ENCODE assay signal across 37 cellular contexts in the genomic region with DNA sequence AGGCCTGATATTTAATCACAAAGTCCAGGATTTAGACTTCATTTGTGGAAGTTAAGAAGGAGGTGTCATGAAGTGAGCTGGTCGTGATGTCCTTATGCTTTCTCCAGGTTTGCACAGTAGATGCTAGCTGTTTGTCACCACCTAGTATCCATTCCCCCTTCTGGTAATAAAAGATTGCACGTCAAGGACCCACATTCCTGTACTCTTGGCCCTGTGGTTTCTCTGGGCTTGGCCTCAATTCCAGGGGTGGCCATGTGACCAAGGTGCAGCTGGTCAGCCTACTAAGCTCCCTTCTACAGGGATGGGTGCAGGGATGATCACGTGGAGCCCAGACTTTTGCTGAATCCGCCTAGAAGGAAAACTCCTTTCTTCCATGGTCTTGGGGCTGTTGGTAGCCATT. TPM values are rescaled to one million over a fixed set of nuclear protein-coding genes. Genes with fewer than 3 reads are reported as not detected.
DNase-seq lines count a peak whose midpoint lies in the region; ATAC-seq and TF ChIP-seq lines count a peak whose summit lies in the region.
"Had no signal": no experiment of that assay in that cellular context is flagged by ENCODE, and none has a peak within 500 bp of the region (broad histone marks: within the 10 kb centered on the region; RNA-seq: fewer than 3 reads in every experiment).

No MANE protein-coding gene starts in this region.

- peak; percentile 72 for DNase-seq in esophagus muscularis mucosa (ENCODE audit: extremely low spot score)
- no peak for DNase-seq in left lung
- no peak for DNase-seq in upper lobe of right lung
- no peak for DNase-seq in stimulated activated naive CD4-positive, alpha-beta T cell (lab: John Stamatoyannopoulos, UW)
- DNase-seq in NCI-H2227 (lab: John Stamatoyannopoulos, UW; ENCODE audit: unreplicated experiment): no peak
- no peak for DNase-seq in left cardiac atrium
- DNase-seq: 8988T; ACHN; AML-193; BE2C; C1 segment of cervical spinal cord; Caco-2; Calu3; CD4-positive, alpha-beta memory T cell; CD4-positive, alpha-beta T cell; CD4-positive, CD25-positive, alpha-beta regulatory T cell; CD8-positive, alpha-beta memory T cell; CD8-positive, alpha-beta T cell; COR-L47; DMS 273 treated with DMSO at 0.1 percent for 48 hours; DMS153; DMS53; DMS79; DMS79 treated with DMSO at 0.1 percent for 48 hours; DND-41; EL had no signal

- ATAC-seq in left lung (peak; percentile 14), upper lobe of right lung (peak; percentile 55), HG02981 (IDR thresholded peaks at IDR 0.05; ENCODE audit: unreplicated experiment) (no peak), left cardiac atrium (no peak)
- ATAC-seq: A549; CD8-positive, alpha-beta T cell had no signal

- 86% methylated on average over 4 of the region's 4 CpGs for WGBS in esophagus muscularis mucosa

- no peaks in the 10 kb centered on the region for H3K27me3 ChIP-seq in esophagus muscularis mucosa
- H3K27me3 ChIP-seq in left lung: no peaks in the 10 kb centered on the region
- H3K27me3 ChIP-seq in upper lobe of right lung: no peaks in the 10 kb centered on the region
- H3K27me3 ChIP-seq: BE2C; BLaER1; BLaER1 treated with 17β-estradiol and CSF1 and Interleukin-3, amounts not matched to agents 10 nM and 100 nM had no signal

- H3K4me3 ChIP-seq in esophagus muscularis mucosa (no peak overlapping the region), left lung (no peak overlapping the region), upper lobe of right lung (no peak overlapping the region)
- H3K4me3 ChIP-seq: A549; BLaER1; BLaER1 treated with 17β-estradiol and CSF1 and Interleukin-3, amounts not matched to agents 10 nM and 100 nM had no signal

- TF ChIP-seq EP300 in Ishikawa (IDR thresholded peaks at IDR 0.05; ENCODE audit: borderline replicate concordance) (no peak), esophagus muscularis mucosa (IDR thresholded peaks at IDR 0.05) (no peak)

- no peak for TF ChIP-seq POLR2A in esophagus muscularis mucosa (IDR thresholded peaks at IDR 0.05; ENCODE audit: low read depth)

- H3K9me3 ChIP-seq in esophagus muscularis mucosa (no peaks in the 10 kb centered on the region), left lung (no peaks in the 10 kb centered on the region), upper lobe of right lung (no peaks in the 10 kb centered on the region)
- H3K9me3 ChIP-seq: A549, BE2C, BLaER1, Caco-2 had no signal

- TF ChIP-seq RAD21 in Ishikawa (IDR thresholded peaks at IDR 0.05; ENCODE audit: low read depth): no peak

- no peak for TF ChIP-seq CTCF in esophagus muscularis mucosa (IDR thresholded peaks at IDR 0.05)
- TF ChIP-seq CTCF in left lung (IDR thresholded peaks at IDR 0.05): no peak
- no peak for TF ChIP-seq CTCF in upper lobe of right lung (IDR thresholded peaks at IDR 0.05)

- intact Hi-C loops in esophagus muscularis mucosa (cut with DNase I): no loop called here
- intact Hi-C loops in left lung (cut with DNase I): no loop called here
- intact Hi-C loops in upper lobe of right lung (cut with DNase I): no loop called here
- intact Hi-C loops in left cardiac atrium (cut with DNase I): loop anchor here in 1 of 2 donors (10.0 kb wide), 1 partner anchor 289 kb away; no protein-coding TSS in a partner anchor

- H3K27ac ChIP-seq in esophagus muscularis mucosa (replicated peaks in 1 of 4) (no peak overlapping the region), left lung (no peak overlapping the region), upper lobe of right lung (no peak overlapping the region)
- H3K27ac ChIP-seq: 22Rv1; A549; BLaER1; BLaER1 treated with 17β-estradiol and CSF1 and Interleukin-3, amounts not matched to agents 10 nM and 100 nM; C4-2B had no signal

- H3K36me3 ChIP-seq in esophagus muscularis mucosa (no peaks in the 10 kb centered on the region), left lung (no peaks in the 10 kb centered on the region), upper lobe of right lung (no peaks in the 10 kb centered on the region)
- H3K36me3 ChIP-seq: BE2C; BLaER1; BLaER1 treated with 17β-estradiol and CSF1 and Interleukin-3, amounts not matched to agents 10 nM and 100 nM had no signal

- H3K4me1 ChIP-seq in esophagus muscularis mucosa (no peaks in the 10 kb centered on the region), left lung (no peaks in the 10 kb centered on the region), upper lobe of right lung (no peaks in the 10 kb centered on the region)
- H3K4me1 ChIP-seq: A549; BE2C; BLaER1; BLaER1 treated with 17β-estradiol and CSF1 and Interleukin-3, amounts not matched to agents 10 nM and 100 nM; Caco-2 had no signal

TF ChIP-seq in Ishikawa, 13 proteins besides CTCF, POLR2A, EP300 and RAD21:
- TF ChIP-seq EGR1 (IDR thresholded peaks at IDR 0.05): no peak
- no peak for TF ChIP-seq CREB1 (IDR thresholded peaks at IDR 0.05; ENCODE audit: low read depth)
- TF ChIP-seq FOXM1 (IDR thresholded peaks at IDR 0.05; ENCODE audit: borderline replicate concordance, low read depth): no peak
- TF ChIP-seq CEBPB (IDR thresholded peaks at IDR 0.05): no peak
- TF ChIP-seq, protein P1, sequence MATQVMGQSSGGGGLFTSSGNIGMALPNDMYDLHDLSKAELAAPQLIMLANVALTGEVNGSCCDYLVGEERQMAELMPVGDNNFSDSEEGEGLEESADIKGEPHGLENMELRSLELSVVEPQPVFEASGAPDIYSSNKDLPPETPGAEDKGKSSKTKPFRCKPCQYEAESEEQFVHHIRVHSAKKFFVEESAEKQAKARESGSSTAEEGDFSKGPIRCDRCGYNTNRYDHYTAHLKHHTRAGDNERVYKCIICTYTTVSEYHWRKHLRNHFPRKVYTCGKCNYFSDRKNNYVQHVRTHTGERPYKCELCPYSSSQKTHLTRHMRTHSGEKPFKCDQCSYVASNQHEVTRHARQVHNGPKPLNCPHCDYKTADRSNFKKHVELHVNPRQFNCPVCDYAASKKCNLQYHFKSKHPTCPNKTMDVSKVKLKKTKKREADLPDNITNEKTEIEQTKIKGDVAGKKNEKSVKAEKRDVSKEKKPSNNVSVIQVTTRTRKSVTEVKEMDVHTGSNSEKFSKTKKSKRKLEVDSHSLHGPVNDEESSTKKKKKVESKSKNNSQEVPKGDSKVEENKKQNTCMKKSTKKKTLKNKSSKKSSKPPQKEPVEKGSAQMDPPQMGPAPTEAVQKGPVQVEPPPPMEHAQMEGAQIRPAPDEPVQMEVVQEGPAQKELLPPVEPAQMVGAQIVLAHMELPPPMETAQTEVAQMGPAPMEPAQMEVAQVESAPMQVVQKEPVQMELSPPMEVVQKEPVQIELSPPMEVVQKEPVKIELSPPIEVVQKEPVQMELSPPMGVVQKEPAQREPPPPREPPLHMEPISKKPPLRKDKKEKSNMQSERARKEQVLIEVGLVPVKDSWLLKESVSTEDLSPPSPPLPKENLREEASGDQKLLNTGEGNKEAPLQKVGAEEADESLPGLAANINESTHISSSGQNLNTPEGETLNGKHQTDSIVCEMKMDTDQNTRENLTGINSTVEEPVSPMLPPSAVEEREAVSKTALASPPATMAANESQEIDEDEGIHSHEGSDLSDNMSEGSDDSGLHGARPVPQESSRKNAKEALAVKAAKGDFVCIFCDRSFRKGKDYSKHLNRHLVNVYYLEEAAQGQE (IDR thresholded peaks at IDR 0.05; ENCODE audit: low read depth): no peak
- TF ChIP-seq TAF1 (IDR thresholded peaks at IDR 0.05; ENCODE audit: low read depth): no peak
- peak; percentile 25; the same call in 1 of the 2 replicates for TF ChIP-seq USF1 (IDR thresholded peaks at IDR 0.05)

RNA-seq across cellular contexts. Expression of gene NPS, which starts 16.5 kb away (rescaled TPM):
- total RNA-seq in esophagus muscularis mucosa: not detected
- not detected for total RNA-seq in left lung
- not detected for total RNA-seq in upper lobe of right lung
- not detected for total RNA-seq in left cardiac atrium
- total RNA-seq: A172; A673; B cell; Caco-2; Calu3; CD4-positive, alpha-beta memory T cell; CD4-positive, alpha-beta T cell; CD4-positive, CD25-positive, alpha-beta regulatory T cell; CD8-positive, alpha-beta memory T cell; CD8-positive, alpha-beta T cell; Daoy had no signal

Comparison
In these comparisons a context has a peak if more than half of its experiments do, and no peak if none do; other contexts are left out.
1. ATAC-seq: peak in left lung (single experiment) and upper lobe of right lung (single experiment); none in HG02981 (single experiment) and left cardiac atrium (0 of 2).